In the genomic region with DNA sequence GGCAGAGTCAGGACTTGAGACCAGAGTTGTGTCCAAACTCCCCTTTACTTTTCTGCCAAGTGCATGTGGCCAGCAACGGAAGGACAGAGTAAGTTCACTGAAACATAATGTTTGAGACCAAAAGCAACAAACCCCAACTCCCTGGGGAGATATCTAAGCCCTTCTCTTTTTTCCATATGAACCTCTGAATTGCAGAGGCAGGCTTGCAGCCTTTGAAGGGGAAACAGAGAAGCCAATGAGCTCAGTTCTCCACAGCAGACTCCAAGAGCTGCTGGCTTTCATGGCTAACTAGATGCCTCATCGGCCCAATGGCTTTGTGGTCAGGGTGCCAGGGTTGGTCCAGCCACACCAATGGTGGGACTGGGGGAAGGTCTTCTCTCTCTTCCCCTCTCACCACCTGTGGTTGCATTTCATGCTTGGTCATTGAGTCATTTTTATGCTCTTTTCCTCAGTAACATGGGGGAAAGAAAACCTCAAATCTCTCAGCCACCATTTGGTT, we compare ENCODE assay signal across 10 cellular contexts. TPM values are rescaled to one million over a fixed set of nuclear protein-coding genes. Genes with fewer than 3 reads are reported as not detected.
DNase-seq lines count a peak whose midpoint lies in the region; ATAC-seq, FAIRE-seq and TF ChIP-seq lines count a peak whose summit lies in the region.
"Had no signal": no experiment of that assay in that cellular context is flagged by ENCODE, and none has a peak within 500 bp of the region (broad histone marks: within the 10 kb centered on the region; RNA-seq: fewer than 3 reads in every experiment).

No MANE protein-coding gene starts in this region.

- H3K27me3 ChIP-seq in astrocyte (ENCODE audit: insufficient read depth, low read length) (no peaks in the 10 kb centered on the region), neutrophil (no peaks in the 10 kb centered on the region), neuronal stem cell (ENCODE audit: control insufficient read depth in 3 of 3, insufficient read depth in 3 of 3, low read depth in 1 of 3, low read length in 3 of 3) (peaks cover 0 to 2% (median 0%) of the 10 kb centered on the region in 3 experiments)
- no peaks in the 10 kb centered on the region for H3K27me3 ChIP-seq in effector memory CD4-positive, alpha-beta T cell (replicated peaks; ENCODE audit: control insufficient read depth, insufficient read depth, low read length, poor library complexity, severe bottlenecking)

- no peak overlapping the region for H2BK12ac ChIP-seq in neuronal stem cell (ENCODE audit: low read length)

- no peak overlapping the region for H3K4me2 ChIP-seq in astrocyte (ENCODE audit: low read length)
- H3K4me2 ChIP-seq in neuronal stem cell (ENCODE audit: insufficient read depth, low read length, poor library complexity, severe bottlenecking): no peak overlapping the region

- H3K36me3 ChIP-seq in astrocyte (ENCODE audit: insufficient read depth, low read length): no peaks in the 10 kb centered on the region
- no peaks in the 10 kb centered on the region for H3K36me3 ChIP-seq in neutrophil
- no peaks in the 10 kb centered on the region for H3K36me3 ChIP-seq in neuronal stem cell (replicated peaks in 1 of 2; ENCODE audit: control insufficient read depth in 2 of 2, insufficient read depth in 2 of 2, low read length in 2 of 2)
- H3K36me3 ChIP-seq in effector memory CD4-positive, alpha-beta T cell (ENCODE audit: control insufficient read depth, insufficient read depth, low read length): no peaks in the 10 kb centered on the region

- H4K91ac ChIP-seq in neuronal stem cell (ENCODE audit: low read depth, low read length, poor library complexity): no peak overlapping the region

- H3K18ac ChIP-seq in neuronal stem cell (ENCODE audit: low read length): no peak overlapping the region

- H4K8ac ChIP-seq in neuronal stem cell (ENCODE audit: low read depth, low read length): no peak overlapping the region

- no peak overlapping the region for H3K23ac ChIP-seq in neuronal stem cell (ENCODE audit: low read depth, low read length, poor library complexity)

- H3K27ac Mint-ChIP-seq in astrocyte (ENCODE audit: unreplicated experiment): no peak overlapping the region

- H3K4me3 Mint-ChIP-seq in astrocyte (ENCODE audit: unreplicated experiment): no peak overlapping the region
- H3K4me3 Mint-ChIP-seq: IgD-negative memory B cell had no signal

- H2BK5ac ChIP-seq in neuronal stem cell (ENCODE audit: low read length): no peak overlapping the region

- no peaks in the 10 kb centered on the region for H4K20me1 ChIP-seq in astrocyte (ENCODE audit: insufficient read depth, low read length)

- H3K36me3 Mint-ChIP-seq in astrocyte (ENCODE audit: low read depth, unreplicated experiment): no peaks in the 10 kb centered on the region

- no peaks in the 10 kb centered on the region for H3K79me1 ChIP-seq in neuronal stem cell (ENCODE audit: low read depth, low read length)

- H2AK5ac ChIP-seq in neuronal stem cell (ENCODE audit: low read depth, low read length): no peak overlapping the region

- H3K4me1 ChIP-seq in astrocyte (ENCODE audit: insufficient read depth, low read length): peaks cover 5% of the 10 kb centered on the region
- peaks cover 55 to 69% of the 10 kb centered on the region in 2 experiments for H3K4me1 ChIP-seq in neutrophil (ENCODE audit: control insufficient read depth in 1 of 2, insufficient read depth in 1 of 2, low read depth in 1 of 2, low read length in 1 of 2)
- H3K4me1 ChIP-seq in neuronal stem cell (ENCODE audit: control insufficient read depth in 2 of 2, insufficient read depth in 1 of 2, low read depth in 1 of 2, low read length in 2 of 2): peaks cover 0 to 8% of the 10 kb centered on the region in 2 donors
- H3K4me1 ChIP-seq in effector memory CD4-positive, alpha-beta T cell (ENCODE audit: control insufficient read depth, insufficient read depth, low read length, poor library complexity, severe bottlenecking): no peaks in the 10 kb centered on the region

- H3K79me2 ChIP-seq in astrocyte (ENCODE audit: insufficient read depth, low read length): no peaks in the 10 kb centered on the region

- H2BK120ac ChIP-seq in neuronal stem cell (ENCODE audit: low read depth, low read length): no peak overlapping the region

- no peak overlapping the region for H2BK15ac ChIP-seq in neuronal stem cell (ENCODE audit: low read length)

- H3K27ac ChIP-seq in astrocyte (ENCODE audit: low read depth, low read length) (no peak overlapping the region), neutrophil (peak overlapping the region; percentile 73), neuronal stem cell (replicated peaks; ENCODE audit: low read length) (no peak overlapping the region)
- no peak overlapping the region for H3K27ac ChIP-seq in effector memory CD4-positive, alpha-beta T cell (ENCODE audit: insufficient read depth, low read length, poor library complexity, severe bottlenecking)

- peaks cover 6% of the 10 kb centered on the region for H3K27me3 Mint-ChIP-seq in astrocyte (ENCODE audit: low read depth, unreplicated experiment)

- DNase-seq in GM18507 (ENCODE audit: extremely low spot score, insufficient read length, low read depth) (no peak), astrocyte (ENCODE audit: low read depth) (peak; percentile 79), neuronal stem cell (ENCODE audit: low spot score) (no peak), GM13977 (ENCODE audit: low spot score) (no peak)
- DNase-seq in effector memory CD4-positive, alpha-beta T cell: no peak
- DNase-seq in stimulated activated naive CD4-positive, alpha-beta T cell (lab: John Stamatoyannopoulos, UW): no peak
- DNase-seq: amygdala had no signal

- no peak overlapping the region for H3K9ac ChIP-seq in astrocyte (ENCODE audit: low read length)
- no peak overlapping the region for H3K9ac ChIP-seq in neuronal stem cell (ENCODE audit: low read depth, low read length, poor library complexity)

- H2AFZ ChIP-seq in astrocyte (ENCODE audit: low read depth, low read length): no peak overlapping the region
- H2AFZ ChIP-seq in neuronal stem cell (ENCODE audit: low read length): no peak overlapping the region

- TF ChIP-seq CTCF in astrocyte (IDR thresholded peaks at IDR 0.05; ENCODE audit: insufficient read depth, low read depth, low read length): no peak
- no peak for TF ChIP-seq CTCF in neutrophil (IDR thresholded peaks at IDR 0.05)
- TF ChIP-seq CTCF in GM13977 (IDR thresholded peaks at IDR 0.05; ENCODE audit: extremely low read depth, insufficient read depth, missing control alignments): no peak

- ATAC-seq in HG02798 (IDR thresholded peaks at IDR 0.05; ENCODE audit: poor library complexity, unreplicated experiment): peak; percentile 49

- H3K4me1 Mint-ChIP-seq in astrocyte (ENCODE audit: low read depth, unreplicated experiment): peaks cover 14% of the 10 kb centered on the region

- WGBS in neuronal stem cell (ENCODE audit: extremely low coverage in 2 of 2, insufficient read length in 2 of 2, insufficient replicate concordance in 1 of 2), 2 donors: no CpG with 5 or more reads among the region's 2 CpGs

- no peak overlapping the region for H3K4ac ChIP-seq in neuronal stem cell (ENCODE audit: low read length)

- peak; percentile 56 for FAIRE-seq in GM18507 (lab: Jason Lieb, UNC)
- FAIRE-seq in astrocyte (lab: Jason Lieb, UNC): peak; percentile 90

- no peak overlapping the region for H3K14ac ChIP-seq in neuronal stem cell (ENCODE audit: low read length)

- in situ Hi-C loops in GM13977 (cut with MboI; ENCODE audit: low pct_unique_long_range_greater_than_20kb, low sequenced_read_pairs, unreplicated experiment): no loop called here

- no peaks in the 10 kb centered on the region for H3K9me3 ChIP-seq in astrocyte (ENCODE audit: insufficient read depth, low read depth, low read length)
- no peaks in the 10 kb centered on the region for H3K9me3 ChIP-seq in neutrophil
- H3K9me3 ChIP-seq in neuronal stem cell (replicated peaks in 1 of 2; ENCODE audit: control insufficient read depth in 2 of 2, insufficient read depth in 1 of 2, low read depth in 1 of 2, low read length in 2 of 2): no peaks in the 10 kb centered on the region
- H3K9me3 ChIP-seq in effector memory CD4-positive, alpha-beta T cell (ENCODE audit: control insufficient read depth, low read length): no peaks in the 10 kb centered on the region

- H3K9me3 Mint-ChIP-seq in astrocyte (ENCODE audit: unreplicated experiment): peaks cover 3% of the 10 kb centered on the region
- H3K9me3 Mint-ChIP-seq: IgD-negative memory B cell had no signal

- H3K4me3 ChIP-seq in astrocyte (ENCODE audit: insufficient read depth, low read depth, low read length) (no peak overlapping the region), neutrophil (ENCODE audit: low read depth in 1 of 2, low read length in 1 of 2) (no peak overlapping the region), neuronal stem cell (ENCODE audit: low read length in 2 of 2) (no peak overlapping the region)
- no peak overlapping the region for H3K4me3 ChIP-seq in effector memory CD4-positive, alpha-beta T cell (ENCODE audit: insufficient read depth, low read depth, low read length, poor library complexity, severe bottlenecking)

RNA-seq across cellular contexts. Expression of a gene that starts 34.0 kb away (rescaled TPM):
- total RNA-seq in astrocyte: 1.0 and 1.3 TPM in 2 replicates
- 0.70 TPM for polyA plus RNA-seq in neuronal stem cell (2013, experiment 1 of 2)
- 0.75 TPM for polyA plus RNA-seq in neuronal stem cell (2013, experiment 2 of 2)
